ENCODE assay signal across 8 cellular contexts in genomic region chr5:151758430-151759241, GRCh38.
A peak's percentile ranks its signal among the peaks of the same experiment; 100 is the strongest.
DNase-seq lines count a peak whose midpoint lies in the region; ATAC-seq lines count a peak whose summit lies in the region.

Gene ATOX1 (minus strand): TSS chr5:151758631. CDS start chr5:151758551, 80 bp downstream.

- H3K27me3 ChIP-seq in ACC112 (ENCODE audit: insufficient read depth, low read length): no peaks in the 10 kb centered on the region

- peaks cover 17% of the 10 kb centered on the region for H3K4me1 ChIP-seq in ACC112 (ENCODE audit: control insufficient read depth, insufficient read depth, low read length, unreplicated experiment)

- peak within 1 kb of the TSS; percentile 97 for H3K4me3 ChIP-seq in ACC112 (ENCODE audit: low read depth, low read length)

- no peaks in the 10 kb centered on the region for H3K36me3 ChIP-seq in ACC112 (ENCODE audit: insufficient read depth, low read length)

- DNase-seq in NCI-H2227 (lab: John Stamatoyannopoulos, UW; ENCODE audit: unreplicated experiment) (peak; percentile 90), caudate nucleus (lab: John Stamatoyannopoulos, UW) (peak in 60 of 61 donors; percentile 34 to 94 (median 87)), iris pigment epithelial cell (ENCODE audit: low read depth) (peak; percentile 88)
- peak; percentile 76 to 86 (median 84) for DNase-seq in activated CD4-positive, CD25-positive, alpha-beta regulatory T cell (lab: John Stamatoyannopoulos, UW)
- peak; percentile 89 for DNase-seq in stimulated activated CD4-positive, alpha-beta T cell treated with anti-CD3 and anti-CD28 coated beads, Interleukin-12 subunit alpha, Interleukin-12 subunit beta, amount 100 ng/mL, for 4 hours

- peak within 1 kb of the TSS; percentile 55 for H2AFZ ChIP-seq in ACC112 (ENCODE audit: low read length, unreplicated experiment)

- H3K79me2 ChIP-seq in ACC112 (ENCODE audit: control insufficient read depth, insufficient read depth, low read length, unreplicated experiment): peaks cover 37% of the 10 kb centered on the region

- no peak within 1 kb of the TSS for H3K27ac ChIP-seq in ACC112 (ENCODE audit: low read depth, low read length)
- peak within 1 kb of the TSS; percentile 89 for H3K27ac ChIP-seq in caudate nucleus (ENCODE audit: low read depth, low read length)

- ATAC-seq in GM18520 (IDR thresholded peaks at IDR 0.05; ENCODE audit: unreplicated experiment): peak; percentile 97
- ATAC-seq in HG03060 (IDR thresholded peaks at IDR 0.05; ENCODE audit: low read depth, unreplicated experiment): peak; percentile 79
